Comparison of ENCODE assay signal across 8 cellular contexts in genomic region chr17:17613708-17614114, GRCh38. TPM values are rescaled to one million over a fixed set of nuclear protein-coding genes. Genes with fewer than 3 reads are reported as not detected.
DNase-seq lines count a peak whose midpoint lies in the region; ATAC-seq and TF ChIP-seq lines count a peak whose summit lies in the region.

No MANE protein-coding gene starts in this region.

- 1% methylated on average over 3 of the region's 3 CpGs for WGBS in right cardiac atrium

- H3K36me3 ChIP-seq in gastrocnemius medialis, result no peaks in the 10 kb centered on the region

- H3K4me1 ChIP-seq in right cardiac atrium (ENCODE audit: control insufficient read depth, insufficient read depth, low read length) (no peaks in the 10 kb centered on the region), gastrocnemius medialis (no peaks in the 10 kb centered on the region)

- intact Hi-C loops in right cardiac atrium (cut with DNase I) (no loop called here), gastrocnemius medialis (cut with DNase I; ENCODE audit: low total_unique reads) (no loop called here)

- no peak overlapping the region for H3K27ac ChIP-seq in right cardiac atrium (ENCODE audit: low read length)
- H3K27ac ChIP-seq in gastrocnemius medialis, result no peak overlapping the region

- in situ Hi-C loops in gastrocnemius medialis (cut with MboI; ENCODE audit: low sequenced_read_pairs in 4 of 4), result loop anchor here in 1 of 4 donors (25.0 kb wide), 1 partner anchor 99 kb away; no protein-coding TSS in a partner anchor

- no peaks in the 10 kb centered on the region for H3K27me3 ChIP-seq in right cardiac atrium (ENCODE audit: control insufficient read depth, insufficient read depth)
- H3K27me3 ChIP-seq in gastrocnemius medialis, result no peaks in the 10 kb centered on the region

- TF ChIP-seq CTCF in gastrocnemius medialis (IDR thresholded peaks at IDR 0.05 in 4 of 5, conservative IDR thresholded peaks at IDR 0.05 in 1 of 5), result peak; percentile 54 to 69 (median 65)

- peak; percentile 47 for DNase-seq in NOMO-1 treated with DMSO at 0.1 percent for 48 hours (lab: John Stamatoyannopoulos, UW; ENCODE audit: unreplicated experiment)
- DNase-seq in NOMO-1 treated with dmso at 0.1 percent for 144 hours (lab: John Stamatoyannopoulos, UW; ENCODE audit: unreplicated experiment), result no peak
- DNase-seq in Kasumi-1 (lab: John Stamatoyannopoulos, UW), result peak; percentile 45 to 67
- DNase-seq in SHP77 treated with DMSO at 0.1 percent for 48 hours (lab: John Stamatoyannopoulos, UW), result peak; percentile 99
- peak; percentile 6 for DNase-seq in amniotic stem cell (lab: John Stamatoyannopoulos, UW)
- peak in 1 of 3 donors; percentile 44 for DNase-seq in right cardiac atrium
- DNase-seq in gastrocnemius medialis, result peak in 1 of 2 donors; percentile 25

- H3K4me3 ChIP-seq in right cardiac atrium (ENCODE audit: low read length), result no peak overlapping the region
- H3K4me3 ChIP-seq in gastrocnemius medialis, result no peak overlapping the region

- ATAC-seq in right cardiac atrium (peak; percentile 88 to 92), gastrocnemius medialis (peak; percentile 74 to 92), GM19455 (IDR thresholded peaks at IDR 0.05; ENCODE audit: unreplicated experiment) (no peak)

- no peak for TF ChIP-seq POLR2A in gastrocnemius medialis (IDR thresholded peaks at IDR 0.05)

- H3K9me3 ChIP-seq in right cardiac atrium (ENCODE audit: control insufficient read depth, low read length) (no peaks in the 10 kb centered on the region), gastrocnemius medialis (no peaks in the 10 kb centered on the region)

RNA-seq across cellular contexts. Expression of gene PEMT, which starts 22.2 kb away (rescaled TPM):
- total RNA-seq in right cardiac atrium (10 to 100 TPM; 18.4 to 28.5 (median 19.3) TPM), gastrocnemius medialis (10 to 100 TPM; 32.8 to 48.2 (median 34.2) TPM)
- 28.0 TPM for polyA plus RNA-seq in right cardiac atrium
